Comparison of ENCODE assay signal across 23 cellular contexts in genomic region chr12:101089271-101089670, GRCh38.
"Had no signal": no experiment of that assay in that cellular context is flagged by ENCODE, and none has a peak within 500 bp of the region (broad histone marks: within the 10 kb centered on the region; RNA-seq: fewer than 3 reads in every experiment).

No MANE protein-coding gene starts in this region.

- H3K27ac ChIP-seq: coronary artery, dorsolateral prefrontal cortex, epithelial cell of prostate, esophagus squamous epithelium, gastrocnemius medialis, heart right ventricle, left lung, lower lobe of right lung had no signal

- H3K36me3 Mint-ChIP-seq: naive thymus-derived CD4-positive, alpha-beta T cell had no signal

- H3K4me3 ChIP-seq: coronary artery, dorsolateral prefrontal cortex, esophagus squamous epithelium, gastrocnemius medialis, heart right ventricle, left lung, lower lobe of right lung had no signal

- H3K4me3 Mint-ChIP-seq: naive thymus-derived CD4-positive, alpha-beta T cell had no signal

- H3K4me1 ChIP-seq: esophagus squamous epithelium, gastrocnemius medialis, heart right ventricle, left lung, lower lobe of right lung had no signal

- H3K9me3 ChIP-seq: esophagus squamous epithelium, gastrocnemius medialis, left lung, lower lobe of right lung had no signal

- H3K36me3 ChIP-seq: esophagus squamous epithelium, gastrocnemius medialis, heart right ventricle, left lung, lower lobe of right lung had no signal

- ATAC-seq: esophagus mucosa; gastrocnemius medialis; heart right ventricle; left cardiac atrium; left lung; left ventricle myocardium superior; lower lobe of right lung; naive thymus-derived CD4-positive, alpha-beta T cell had no signal

- H3K27ac Mint-ChIP-seq: naive thymus-derived CD4-positive, alpha-beta T cell had no signal

- H3K27me3 ChIP-seq: dorsolateral prefrontal cortex, esophagus squamous epithelium, gastrocnemius medialis, left lung had no signal

- DNase-seq: dermis blood vessel endothelial cell; dorsolateral prefrontal cortex; effector CD4-positive, alpha-beta T cell; effector memory CD4-positive, alpha-beta T cell; erythroblast; esophagus squamous epithelium; foreskin fibroblast; foreskin melanocyte; gastrocnemius medialis; glutamatergic neuron; head of caudate nucleus; heart right ventricle; hypothalamus; left cardiac atrium; left lung; left ventricle myocardium superior; lower lobe of right lung; mesenchymal stem cell; midbrain; naive thymus-derived CD4-positive, alpha-beta T cell had no signal
